Comparison of ENCODE assay signal across 2 cellular contexts in genomic region chr3:69126999-69127398, GRCh38.
TF ChIP-seq lines count a peak whose summit lies in the region.

No MANE protein-coding gene starts in this region.

TF ChIP-seq in HEK293, 187 proteins besides CTCF, POLR2A, EP300 and RAD21:
- no peak for TF ChIP-seq KLF1 (tag by site-specific recombination; IDR thresholded peaks at IDR 0.05)
- peak; percentile 32; the same call in 1 of the 2 replicates for TF ChIP-seq SP7 (tag by site-specific recombination; IDR thresholded peaks at IDR 0.05)
- no peak for TF ChIP-seq ZNF148 (tag by site-specific recombination; IDR thresholded peaks at IDR 0.05; ENCODE audit: borderline replicate concordance)
- no peak for TF ChIP-seq GLI4 (tag by site-specific recombination; IDR thresholded peaks at IDR 0.05)
- TF ChIP-seq PBX3 (CRISPR knock-in tag; IDR thresholded peaks at IDR 0.05): no peak
- no peak for TF ChIP-seq ZNF140 (tag by site-specific recombination; IDR thresholded peaks at IDR 0.05)
- TF ChIP-seq HOXA7 (CRISPR knock-in tag; IDR thresholded peaks at IDR 0.05; ENCODE audit: borderline replicate concordance): no peak
- no peak for TF ChIP-seq ZNF658 (tag by site-specific recombination; IDR thresholded peaks at IDR 0.05)

TF ChIP-seq in H1, 55 proteins besides CTCF, POLR2A, EP300 and RAD21:
- TF ChIP-seq SAP30 (IDR thresholded peaks at IDR 0.05; ENCODE audit: insufficient read depth, insufficient replicate concordance, low read length) (no peak), RBBP5 (IDR thresholded peaks at IDR 0.05; ENCODE audit: borderline replicate concordance, low read depth, low read length) (no peak), ZNF274 (IDR thresholded peaks at IDR 0.05; ENCODE audit: borderline replicate concordance, extremely low read depth, low read length) (no peak), PHF8 (conservative IDR thresholded peaks at IDR 0.05; ENCODE audit: low read depth, low read length) (no peak), HDAC2 (IDR thresholded peaks at IDR 0.05; ENCODE audit: borderline replicate concordance in 1 of 2, low read depth in 2 of 2, low read length in 2 of 2) (no peak), CHD2 (IDR thresholded peaks at IDR 0.05; ENCODE audit: low read length) (no peak), KDM1A (IDR thresholded peaks at IDR 0.05; ENCODE audit: borderline replicate concordance, low read length) (no peak), POU5F1 (IDR thresholded peaks at IDR 0.05; ENCODE audit: low read depth, low read length) (no peak), GTF2F1 (IDR thresholded peaks at IDR 0.05; ENCODE audit: borderline replicate concordance, low read depth, low read length) (no peak), POLR2AphosphoS5 (IDR thresholded peaks at IDR 0.05; ENCODE audit: low read depth, low read length) (no peak), EGR1 (IDR thresholded peaks at IDR 0.05; ENCODE audit: borderline replicate concordance, low read depth, low read length) (no peak), MAX (IDR thresholded peaks at IDR 0.05) (no peak), SP4 (IDR thresholded peaks at IDR 0.05; ENCODE audit: low read length) (no peak), FOSL1 (IDR thresholded peaks at IDR 0.05; ENCODE audit: insufficient read depth, low read depth, low read length) (no peak), RNF2 (IDR thresholded peaks at IDR 0.05; ENCODE audit: borderline replicate concordance, low read depth, low read length, missing control alignments, poor library complexity, severe bottlenecking) (no peak), SIX5 (IDR thresholded peaks at IDR 0.05; ENCODE audit: low read depth, low read length) (no peak), MAFK (IDR thresholded peaks at IDR 0.05; ENCODE audit: low read depth, low read length) (no peak), SIN3A (conservative IDR thresholded peaks at IDR 0.05 in 1 of 2, IDR thresholded peaks at IDR 0.05 in 1 of 2; ENCODE audit: low read depth in 1 of 2, low read length in 2 of 2) (no peak), CHD1 (IDR thresholded peaks at IDR 0.05; ENCODE audit: low read depth, low read length) (no peak)
TF ChIP-seq in H1: peak in this region for 0.
